In genomic region chr3:49786357-49787181, GRCh38 we compare ENCODE assay signal across 1 cellular context.
TF ChIP-seq lines count a peak whose summit lies in the region.

Gene IP6K1 (minus strand): TSS chr3:49786542. CDS start chr3:49748040, 38,502 bp downstream.

TF ChIP-seq in HepG2, 621 proteins besides CTCF, POLR2A, EP300 and RAD21 (continued from another document and continues in another):
- peak; percentile 99 for TF ChIP-seq ZNF687 (CRISPR knock-in tag; IDR thresholded peaks at IDR 0.05)
- peak; percentile 19 for TF ChIP-seq ZNF18 (CRISPR knock-in tag; IDR thresholded peaks at IDR 0.05; ENCODE audit: insufficient replicate concordance)
- TF ChIP-seq ZNF335 (CRISPR knock-in tag; IDR thresholded peaks at IDR 0.05) = 0 out of 2 replicates have a peak, but pooled peaks have one; percentile 22
- peak; percentile 82 for TF ChIP-seq ZBTB38 (CRISPR knock-in tag; IDR thresholded peaks at IDR 0.05)
- TF ChIP-seq PCBP1 (IDR thresholded peaks at IDR 0.05; ENCODE audit: borderline replicate concordance, low read depth, low read length) = no peak
- no peak for TF ChIP-seq ZSCAN29 (CRISPR knock-in tag; conservative IDR thresholded peaks at IDR 0.05)
- no peak for TF ChIP-seq ZBTB8A (CRISPR knock-in tag; IDR thresholded peaks at IDR 0.05; ENCODE audit: borderline replicate concordance, low read depth)
- peak; percentile 30; the same call in 1 of the 2 replicates for TF ChIP-seq REPIN1 (CRISPR knock-in tag; IDR thresholded peaks at IDR 0.05; ENCODE audit: borderline replicate concordance, low read depth)
- peak; percentile 62; the same call in 1 of the 2 replicates for TF ChIP-seq ZNF607 (CRISPR knock-in tag; IDR thresholded peaks at IDR 0.05; ENCODE audit: borderline replicate concordance)
- no peak for TF ChIP-seq PRPF4 (IDR thresholded peaks at IDR 0.05; ENCODE audit: low read depth, low read length, poor library complexity, severe bottlenecking)
- peak; percentile 73; the same call in 1 of the 2 replicates for TF ChIP-seq ZSCAN9 (CRISPR knock-in tag; IDR thresholded peaks at IDR 0.05; ENCODE audit: borderline replicate concordance)
- TF ChIP-seq ZBTB2 (CRISPR knock-in tag; IDR thresholded peaks at IDR 0.05; ENCODE audit: low read depth) = peak; percentile 46; the same call in 1 of the 2 replicates
- TF ChIP-seq NFE2L1 (CRISPR knock-in tag; IDR thresholded peaks at IDR 0.05; ENCODE audit: borderline replicate concordance) = no peak
- no peak for TF ChIP-seq ZNF451 (CRISPR knock-in tag; IDR thresholded peaks at IDR 0.05)
- TF ChIP-seq, protein P1, sequence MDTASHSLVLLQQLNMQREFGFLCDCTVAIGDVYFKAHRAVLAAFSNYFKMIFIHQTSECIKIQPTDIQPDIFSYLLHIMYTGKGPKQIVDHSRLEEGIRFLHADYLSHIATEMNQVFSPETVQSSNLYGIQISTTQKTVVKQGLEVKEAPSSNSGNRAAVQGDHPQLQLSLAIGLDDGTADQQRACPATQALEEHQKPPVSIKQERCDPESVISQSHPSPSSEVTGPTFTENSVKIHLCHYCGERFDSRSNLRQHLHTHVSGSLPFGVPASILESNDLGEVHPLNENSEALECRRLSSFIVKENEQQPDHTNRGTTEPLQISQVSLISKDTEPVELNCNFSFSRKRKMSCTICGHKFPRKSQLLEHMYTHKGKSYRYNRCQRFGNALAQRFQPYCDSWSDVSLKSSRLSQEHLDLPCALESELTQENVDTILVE (CRISPR knock-in tag; IDR thresholded peaks at IDR 0.05) = no peak
- TF ChIP-seq ATF7-NPFF (CRISPR knock-in tag; IDR thresholded peaks at IDR 0.05; ENCODE audit: low read depth) = peak; percentile 81
- TF ChIP-seq MIER3 (CRISPR knock-in tag; IDR thresholded peaks at IDR 0.05; ENCODE audit: borderline replicate concordance) = 0 out of 2 replicates have a peak, but pooled peaks have one; percentile 51
- TF ChIP-seq TSC22D2 (CRISPR knock-in tag; IDR thresholded peaks at IDR 0.05; ENCODE audit: borderline replicate concordance) = peak; percentile 66; the same call in 1 of the 2 replicates
- TF ChIP-seq, protein P2, sequence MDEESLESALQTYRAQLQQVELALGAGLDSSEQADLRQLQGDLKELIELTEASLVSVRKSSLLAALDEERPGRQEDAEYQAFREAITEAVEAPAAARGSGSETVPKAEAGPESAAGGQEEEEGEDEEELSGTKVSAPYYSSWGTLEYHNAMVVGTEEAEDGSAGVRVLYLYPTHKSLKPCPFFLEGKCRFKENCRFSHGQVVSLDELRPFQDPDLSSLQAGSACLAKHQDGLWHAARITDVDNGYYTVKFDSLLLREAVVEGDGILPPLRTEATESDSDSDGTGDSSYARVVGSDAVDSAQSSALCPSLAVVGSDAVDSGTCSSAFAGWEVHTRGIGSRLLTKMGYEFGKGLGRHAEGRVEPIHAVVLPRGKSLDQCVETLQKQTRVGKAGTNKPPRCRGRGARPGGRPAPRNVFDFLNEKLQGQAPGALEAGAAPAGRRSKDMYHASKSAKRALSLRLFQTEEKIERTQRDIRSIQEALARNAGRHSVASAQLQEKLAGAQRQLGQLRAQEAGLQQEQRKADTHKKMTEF (CRISPR knock-in tag; IDR thresholded peaks at IDR 0.05) = no peak; the same call in 1 of the 2 replicates
- peak; percentile 59 for TF ChIP-seq AGO1 (IDR thresholded peaks at IDR 0.05; ENCODE audit: low read depth, low read length, poor library complexity, severe bottlenecking)
- 0 out of 2 replicates have a peak, but pooled peaks have one; percentile 70 for TF ChIP-seq ZNF615 (CRISPR knock-in tag; IDR thresholded peaks at IDR 0.05; ENCODE audit: borderline replicate concordance)
- peak; percentile 64; the same call in 1 of the 2 replicates for TF ChIP-seq ZNF891 (CRISPR knock-in tag; IDR thresholded peaks at IDR 0.05)
- TF ChIP-seq ZNF883 (CRISPR knock-in tag; IDR thresholded peaks at IDR 0.05; ENCODE audit: not compliant biosample characterization) = peak; percentile 55
- TF ChIP-seq ZNF282 (IDR thresholded peaks at IDR 0.05; ENCODE audit: partially characterized antibody) = no peak
- no peak for TF ChIP-seq SMAD1 (CRISPR knock-in tag; IDR thresholded peaks at IDR 0.05; ENCODE audit: borderline replicate concordance, low read depth)
- TF ChIP-seq, protein P3, sequence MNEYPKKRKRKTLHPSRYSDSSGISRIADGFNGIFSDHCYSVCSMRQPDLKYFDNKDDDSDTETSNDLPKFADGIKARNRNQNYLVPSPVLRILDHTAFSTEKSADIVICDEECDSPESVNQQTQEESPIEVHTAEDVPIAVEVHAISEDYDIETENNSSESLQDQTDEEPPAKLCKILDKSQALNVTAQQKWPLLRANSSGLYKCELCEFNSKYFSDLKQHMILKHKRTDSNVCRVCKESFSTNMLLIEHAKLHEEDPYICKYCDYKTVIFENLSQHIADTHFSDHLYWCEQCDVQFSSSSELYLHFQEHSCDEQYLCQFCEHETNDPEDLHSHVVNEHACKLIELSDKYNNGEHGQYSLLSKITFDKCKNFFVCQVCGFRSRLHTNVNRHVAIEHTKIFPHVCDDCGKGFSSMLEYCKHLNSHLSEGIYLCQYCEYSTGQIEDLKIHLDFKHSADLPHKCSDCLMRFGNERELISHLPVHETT (CRISPR knock-in tag; conservative IDR thresholded peaks at IDR 0.05) = peak; percentile 67; the same call in 1 of the 2 replicates
- no peak for TF ChIP-seq TP53 (CRISPR knock-in tag; conservative IDR thresholded peaks at IDR 0.05)
- TF ChIP-seq POLR2G (IDR thresholded peaks at IDR 0.05; ENCODE audit: low read depth, low read length) = peak; percentile 95
- TF ChIP-seq ZNF614 (CRISPR knock-in tag; IDR thresholded peaks at IDR 0.05; ENCODE audit: borderline replicate concordance) = peak; percentile 50; the same call in 1 of the 2 replicates
- TF ChIP-seq KDM5B (CRISPR knock-in tag; IDR thresholded peaks at IDR 0.05; ENCODE audit: borderline replicate concordance) = peak; percentile 80; the same call in 1 of the 2 replicates
- no peak for TF ChIP-seq ZNF597 (CRISPR knock-in tag; IDR thresholded peaks at IDR 0.05)
- no peak for TF ChIP-seq ARNTL (CRISPR knock-in tag; IDR thresholded peaks at IDR 0.05)
- TF ChIP-seq RFX5 (IDR thresholded peaks at IDR 0.05; ENCODE audit: low read depth, low read length) = 0 out of 2 replicates have a peak, but pooled peaks have one; percentile 20
- TF ChIP-seq, protein P4, sequence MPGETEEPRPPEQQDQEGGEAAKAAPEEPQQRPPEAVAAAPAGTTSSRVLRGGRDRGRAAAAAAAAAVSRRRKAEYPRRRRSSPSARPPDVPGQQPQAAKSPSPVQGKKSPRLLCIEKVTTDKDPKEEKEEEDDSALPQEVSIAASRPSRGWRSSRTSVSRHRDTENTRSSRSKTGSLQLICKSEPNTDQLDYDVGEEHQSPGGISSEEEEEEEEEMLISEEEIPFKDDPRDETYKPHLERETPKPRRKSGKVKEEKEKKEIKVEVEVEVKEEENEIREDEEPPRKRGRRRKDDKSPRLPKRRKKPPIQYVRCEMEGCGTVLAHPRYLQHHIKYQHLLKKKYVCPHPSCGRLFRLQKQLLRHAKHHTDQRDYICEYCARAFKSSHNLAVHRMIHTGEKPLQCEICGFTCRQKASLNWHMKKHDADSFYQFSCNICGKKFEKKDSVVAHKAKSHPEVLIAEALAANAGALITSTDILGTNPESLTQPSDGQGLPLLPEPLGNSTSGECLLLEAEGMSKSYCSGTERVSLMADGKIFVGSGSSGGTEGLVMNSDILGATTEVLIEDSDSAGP (CRISPR knock-in tag; IDR thresholded peaks at IDR 0.05; ENCODE audit: borderline replicate concordance) = peak; percentile 62
- peak; percentile 46; the same call in 1 of the 2 replicates for TF ChIP-seq ISL2 (CRISPR knock-in tag; IDR thresholded peaks at IDR 0.05)
- TF ChIP-seq, protein P5, sequence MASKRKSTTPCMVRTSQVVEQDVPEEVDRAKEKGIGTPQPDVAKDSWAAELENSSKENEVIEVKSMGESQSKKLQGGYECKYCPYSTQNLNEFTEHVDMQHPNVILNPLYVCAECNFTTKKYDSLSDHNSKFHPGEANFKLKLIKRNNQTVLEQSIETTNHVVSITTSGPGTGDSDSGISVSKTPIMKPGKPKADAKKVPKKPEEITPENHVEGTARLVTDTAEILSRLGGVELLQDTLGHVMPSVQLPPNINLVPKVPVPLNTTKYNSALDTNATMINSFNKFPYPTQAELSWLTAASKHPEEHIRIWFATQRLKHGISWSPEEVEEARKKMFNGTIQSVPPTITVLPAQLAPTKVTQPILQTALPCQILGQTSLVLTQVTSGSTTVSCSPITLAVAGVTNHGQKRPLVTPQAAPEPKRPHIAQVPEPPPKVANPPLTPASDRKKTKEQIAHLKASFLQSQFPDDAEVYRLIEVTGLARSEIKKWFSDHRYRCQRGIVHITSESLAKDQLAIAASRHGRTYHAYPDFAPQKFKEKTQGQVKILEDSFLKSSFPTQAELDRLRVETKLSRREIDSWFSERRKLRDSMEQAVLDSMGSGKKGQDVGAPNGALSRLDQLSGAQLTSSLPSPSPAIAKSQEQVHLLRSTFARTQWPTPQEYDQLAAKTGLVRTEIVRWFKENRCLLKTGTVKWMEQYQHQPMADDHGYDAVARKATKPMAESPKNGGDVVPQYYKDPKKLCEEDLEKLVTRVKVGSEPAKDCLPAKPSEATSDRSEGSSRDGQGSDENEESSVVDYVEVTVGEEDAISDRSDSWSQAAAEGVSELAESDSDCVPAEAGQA (IDR thresholded peaks at IDR 0.05; ENCODE audit: low read depth) = peak; percentile 87; the same call in 1 of the 2 replicates
- TF ChIP-seq, protein P5 (CRISPR knock-in tag; IDR thresholded peaks at IDR 0.05; ENCODE audit: borderline replicate concordance) = no peak
- 0 out of 2 replicates have a peak, but pooled peaks have one; percentile 49 for TF ChIP-seq SP4 (CRISPR knock-in tag; IDR thresholded peaks at IDR 0.05)
- TF ChIP-seq ZNF619 (CRISPR knock-in tag; IDR thresholded peaks at IDR 0.05) = peak; percentile 67; the same call in 1 of the 2 replicates
